In genomic region chr1:154998818-154999650, GRCh38 we compare ENCODE assay signal across 8 cellular contexts. TPM values are rescaled to one million over a fixed set of nuclear protein-coding genes. Genes with fewer than 3 reads are reported as not detected.
DNase-seq lines count a peak whose midpoint lies in the region; ATAC-seq, FAIRE-seq and TF ChIP-seq lines count a peak whose summit lies in the region.

No MANE protein-coding gene starts in this region.

- TF ChIP-seq CTCF in AG10803 (conservative IDR thresholded peaks at IDR 0.05; ENCODE audit: low read length): peak; percentile 89

- H3K4me3 Mint-ChIP-seq in naive thymus-derived CD4-positive, alpha-beta T cell: peak overlapping the region; percentile 89 to 100 (median 94)

- H3K27ac Mint-ChIP-seq in naive thymus-derived CD4-positive, alpha-beta T cell: peak overlapping the region; percentile 88 to 98 (median 93)

- peaks cover 12 to 42% (median 32%) of the 10 kb centered on the region in 7 donors for H3K4me1 Mint-ChIP-seq in naive thymus-derived CD4-positive, alpha-beta T cell

- peaks cover 0 to 8% (median 0%) of the 10 kb centered on the region in 3 experiments for H3K36me3 ChIP-seq in naive thymus-derived CD4-positive, alpha-beta T cell (ENCODE audit: control insufficient read depth in 2 of 3, insufficient read depth in 3 of 3, low read length in 3 of 3)

- DNase-seq in AG10803 (ENCODE audit: low read depth) (peak; percentile 71), GM19239 (ENCODE audit: insufficient read length, low spot score) (peak; percentile 80), NOMO-1 treated with DMSO at 0.1 percent for 48 hours (lab: John Stamatoyannopoulos, UW; ENCODE audit: unreplicated experiment) (peak; percentile 71), activated T-cell treated with anti-CD3 and anti-CD28 coated beads for 4 hours (peak; percentile 63), erythroblast (lab: John Stamatoyannopoulos, UW) (peak; percentile 82 to 86), substantia nigra (lab: John Stamatoyannopoulos, UW) (peak in 37 of 49 donors; percentile 11 to 74 (median 42)), globus pallidus (ENCODE audit: low spot score) (no peak)
- peak in 8 of 9 donors; percentile 49 to 75 (median 58) for DNase-seq in naive thymus-derived CD4-positive, alpha-beta T cell

- peak overlapping the region; percentile 37 for H3K4me3 ChIP-seq in AG10803 (ENCODE audit: low read length)
- peak overlapping the region; percentile 68 for H3K4me3 ChIP-seq in naive thymus-derived CD4-positive, alpha-beta T cell (ENCODE audit: low read length)

- CTCF ChIA-PET in naive thymus-derived CD4-positive, alpha-beta T cell (lab: Charles Lee): interaction anchor here (0.7 to 17.9 kb wide), 11 partner anchors 12 to 439 kb away, joined by 3 to 291 read pairs (median 4); partner anchors contain the start of genes FLAD1, PBXIP1, PYGO2 and SHC1

- H3K9me3 ChIP-seq in naive thymus-derived CD4-positive, alpha-beta T cell (ENCODE audit: control insufficient read depth in 2 of 3, low read length in 3 of 3): no peaks in the 10 kb centered on the region

- intact Hi-C loops in naive thymus-derived CD4-positive, alpha-beta T cell (cut with micrococcal nuclease): loop anchor here (1.0 kb wide), 4 partner anchors 16 to 440 kb away; partner anchors contain the start of gene FLAD1 (in 1 of the 2)

- H3K27me3 Mint-ChIP-seq in naive thymus-derived CD4-positive, alpha-beta T cell: no peaks in the 10 kb centered on the region

- peaks cover 0 to 2% (median 0%) of the 10 kb centered on the region in 11 donors for H3K9me3 Mint-ChIP-seq in naive thymus-derived CD4-positive, alpha-beta T cell

- peak overlapping the region; percentile 88 for H3K27ac ChIP-seq in naive thymus-derived CD4-positive, alpha-beta T cell (ENCODE audit: low read depth, low read length)
- H3K27ac ChIP-seq in substantia nigra (ENCODE audit: low read depth, low read length, poor library complexity, severe bottlenecking): peak overlapping the region; percentile 98

- POLR2A ChIA-PET in naive thymus-derived CD4-positive, alpha-beta T cell (lab: Charles Lee): interaction anchor here (0.6 to 18.2 kb wide), 16 partner anchors 9 to 1645 kb away, joined by 3 to 270 read pairs (median 4); partner anchors contain the start of genes CKS1B, FLAD1, PBXIP1 and PMVK

- H3K4me1 ChIP-seq in naive thymus-derived CD4-positive, alpha-beta T cell (ENCODE audit: control insufficient read depth in 2 of 2, insufficient read depth in 2 of 2, low read length in 2 of 2): peaks cover 4 to 12% of the 10 kb centered on the region in 2 donors

- peak; percentile 92 for FAIRE-seq in GM19239 (lab: Jason Lieb, UNC)

- H3K36me3 Mint-ChIP-seq in naive thymus-derived CD4-positive, alpha-beta T cell: peaks cover 0 to 7% (median 0%) of the 10 kb centered on the region in 5 donors

- no peak for TF ChIP-seq POLR2A in erythroblast (IDR thresholded peaks at IDR 0.05; ENCODE audit: low read length)

- no peak for ATAC-seq in naive thymus-derived CD4-positive, alpha-beta T cell

- H3K27me3 ChIP-seq in naive thymus-derived CD4-positive, alpha-beta T cell (ENCODE audit: control insufficient read depth in 2 of 2, insufficient read depth in 2 of 2, low read length in 2 of 2): no peaks in the 10 kb centered on the region

RNA-seq across cellular contexts. Expression of gene ZBTB7B, which starts 3.6 kb away (rescaled TPM):
- total RNA-seq in naive thymus-derived CD4-positive, alpha-beta T cell: 100 to 1,000 TPM in 1 of 5 experiments, 10 to 100 TPM in 4; 42.7 to 139 (median 61.0) TPM
- 1 to 10 TPM; 3.0 to 6.7 TPM for polyA plus RNA-seq in naive thymus-derived CD4-positive, alpha-beta T cell

RNA-seq across cellular contexts. Expression of gene LENEP, which starts 5.6 kb away (rescaled TPM):
- 1 to 10 TPM in 3 of 5 experiments, not detected in 2; 1.4 to 3.2 (median 2.6) TPM for total RNA-seq in naive thymus-derived CD4-positive, alpha-beta T cell
- not detected for polyA plus RNA-seq in naive thymus-derived CD4-positive, alpha-beta T cell

RNA-seq across cellular contexts. Expression of gene FLAD1, which starts 15.9 kb away (rescaled TPM):
- 10 to 100 TPM; 24.4 to 50.2 (median 50.0) TPM for total RNA-seq in naive thymus-derived CD4-positive, alpha-beta T cell
- polyA plus RNA-seq in naive thymus-derived CD4-positive, alpha-beta T cell: 10 to 100 TPM; 33.3 to 45.8 TPM

RNA-seq across cellular contexts. Expression of gene CKS1B, which starts 24.6 kb away (rescaled TPM):
- total RNA-seq in naive thymus-derived CD4-positive, alpha-beta T cell: 100 to 1,000 TPM in 1 of 5 experiments, 10 to 100 TPM in 3, 1 to 10 TPM in 1; 8.4 to 105 (median 10.2) TPM
- 10 to 100 TPM; 37.1 to 55.2 TPM for polyA plus RNA-seq in naive thymus-derived CD4-positive, alpha-beta T cell

RNA-seq across cellular contexts. Expression of gene SHC1, which starts 28.5 kb away (rescaled TPM):
- total RNA-seq in naive thymus-derived CD4-positive, alpha-beta T cell: 10 to 100 TPM; 71.0 to 76.9 (median 73.7) TPM
- 10 to 100 TPM; 29.6 to 38.3 TPM for polyA plus RNA-seq in naive thymus-derived CD4-positive, alpha-beta T cell
